8 cellular contexts compared by ENCODE assay signal in the genomic region with DNA sequence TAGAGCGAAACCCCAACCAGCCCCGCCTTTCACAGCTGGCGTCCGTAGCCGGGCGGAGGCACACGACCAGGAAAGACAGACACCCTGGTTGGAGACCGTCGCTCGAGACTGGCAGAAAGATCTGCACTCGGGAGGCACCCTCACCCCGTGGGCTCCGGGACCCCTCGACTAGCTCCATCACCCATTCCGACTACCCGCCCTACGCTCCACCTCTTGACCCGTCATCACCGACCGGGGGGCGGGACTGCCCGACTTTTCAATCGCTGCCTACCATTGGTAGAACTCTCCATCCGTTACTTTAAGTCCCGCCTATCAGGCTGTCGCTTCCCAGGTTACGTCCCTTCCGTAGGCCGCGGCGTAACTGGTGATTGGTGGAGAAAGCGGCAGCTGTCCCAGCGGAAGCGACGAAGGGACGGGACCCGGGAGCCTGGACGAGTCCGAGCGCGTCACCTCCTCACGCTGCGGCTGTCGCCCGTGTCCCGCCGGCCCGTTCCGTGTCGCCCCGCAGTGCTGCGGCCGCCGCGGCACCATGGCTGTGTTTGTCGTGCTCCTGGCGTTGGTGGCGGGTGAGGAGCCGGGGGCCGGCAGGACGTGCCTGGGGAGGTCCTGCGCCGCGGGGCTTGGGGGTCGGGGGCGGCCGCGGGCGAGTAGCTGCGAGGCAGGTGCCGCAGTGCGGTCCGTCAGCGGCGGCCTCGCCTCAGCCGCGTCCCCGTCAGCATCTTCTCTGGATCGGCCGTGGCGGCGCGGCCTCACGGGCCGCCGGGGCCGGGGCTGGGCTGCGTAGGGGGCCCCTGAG. TPM values are rescaled to one million over a fixed set of nuclear protein-coding genes. Genes with fewer than 3 reads are reported as not detected.
DNase-seq lines count a peak whose midpoint lies in the region; ATAC-seq and TF ChIP-seq lines count a peak whose summit lies in the region.

A gene with protein sequence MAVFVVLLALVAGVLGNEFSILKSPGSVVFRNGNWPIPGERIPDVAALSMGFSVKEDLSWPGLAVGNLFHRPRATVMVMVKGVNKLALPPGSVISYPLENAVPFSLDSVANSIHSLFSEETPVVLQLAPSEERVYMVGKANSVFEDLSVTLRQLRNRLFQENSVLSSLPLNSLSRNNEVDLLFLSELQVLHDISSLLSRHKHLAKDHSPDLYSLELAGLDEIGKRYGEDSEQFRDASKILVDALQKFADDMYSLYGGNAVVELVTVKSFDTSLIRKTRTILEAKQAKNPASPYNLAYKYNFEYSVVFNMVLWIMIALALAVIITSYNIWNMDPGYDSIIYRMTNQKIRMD (plus strand): TSS at position 434 of the 796 bp plus-strand sequence. CDS start 96 bp downstream, at position 530.

- H3K4me3 Mint-ChIP-seq in activated CD4-positive, alpha-beta T cell treated with anti-CD3 and anti-CD28 coated beads for 36 hours: peak within 1 kb of the TSS; percentile 77

- ATAC-seq in HG03439 (IDR thresholded peaks at IDR 0.05; ENCODE audit: unreplicated experiment): peak; percentile 97
- peak; percentile 98 for ATAC-seq in activated CD4-positive, alpha-beta T cell treated with anti-CD3 and anti-CD28 coated beads for 36 hours

- H3K27me3 ChIP-seq in kidney epithelial cell (ENCODE audit: control insufficient read depth, insufficient read depth, low read length): no peaks in the 10 kb centered on the region

- H3K4me3 ChIP-seq in choroid plexus epithelial cell (ENCODE audit: low read depth, low read length): peak within 1 kb of the TSS; percentile 83
- peak within 1 kb of the TSS; percentile 67 for H3K4me3 ChIP-seq in kidney epithelial cell (ENCODE audit: low read depth, low read length)

- peaks cover 29% of the 10 kb centered on the region for H3K4me1 Mint-ChIP-seq in activated CD4-positive, alpha-beta T cell treated with anti-CD3 and anti-CD28 coated beads for 36 hours

- DNase-seq in AML-193 (lab: John Stamatoyannopoulos, UW) (peak; percentile 81 to 83), NCI-H510A treated with DMSO at 0.1 percent for 48 hours (lab: John Stamatoyannopoulos, UW) (peak; percentile 91), choroid plexus epithelial cell (ENCODE audit: low read depth) (peak; percentile 94), kidney epithelial cell (ENCODE audit: low read depth) (peak; percentile 70)
- peak; percentile 94 for DNase-seq in activated CD4-positive, alpha-beta T cell treated with anti-CD3 and anti-CD28 coated beads for 36 hours
- peak; percentile 85 to 87 for DNase-seq in stimulated activated CD4-positive, alpha-beta T cell treated with anti-CD3 and anti-CD28 coated beads, Interleukin-15, amount 100 ng/mL, for 48 hours (ENCODE audit: low read depth in 2 of 2)

- intact Hi-C loops in activated CD4-positive, alpha-beta T cell treated with anti-CD3 and anti-CD28 coated beads for 36 hours (cut with DNase I, micrococcal nuclease): loop anchor here (1.0 to 10.0 kb wide), 10 partner anchors 9 to 1776 kb away; a partner anchor contains a TSS

- CTCF ChIA-PET in activated CD4-positive, alpha-beta T cell treated with anti-CD3 and anti-CD28 coated beads for 36 hours (lab: Charles Lee): interaction anchor here (0.6 to 1.8 kb wide), 4 partner anchors 9 to 37 kb away, joined by 3 to 6 read pairs (median 3); no protein-coding TSS in a partner anchor

- H3K36me3 Mint-ChIP-seq in activated CD4-positive, alpha-beta T cell treated with anti-CD3 and anti-CD28 coated beads for 36 hours (ENCODE audit: low read depth): no peaks in the 10 kb centered on the region

- no peaks in the 10 kb centered on the region for H3K9me3 Mint-ChIP-seq in activated CD4-positive, alpha-beta T cell treated with anti-CD3 and anti-CD28 coated beads for 36 hours (ENCODE audit: low read depth)

- POLR2A ChIA-PET in activated CD4-positive, alpha-beta T cell treated with anti-CD3 and anti-CD28 coated beads for 36 hours (lab: Charles Lee): interaction anchor here (0.6 to 2.0 kb wide), 2 partner anchors 9 to 471 kb away, joined by 3 to 11 read pairs; no protein-coding TSS in a partner anchor

- TF ChIP-seq CTCF in choroid plexus epithelial cell (conservative IDR thresholded peaks at IDR 0.05; ENCODE audit: low read depth, low read length) (no peak), kidney epithelial cell (IDR thresholded peaks at IDR 0.05; ENCODE audit: insufficient read depth, low read length, poor library complexity, severe bottlenecking) (no peak)

- H3K27me3 Mint-ChIP-seq in activated CD4-positive, alpha-beta T cell treated with anti-CD3 and anti-CD28 coated beads for 36 hours: no peaks in the 10 kb centered on the region

- peak; percentile 77 for TF ChIP-seq POLR2A in GM19193 (IDR thresholded peaks at IDR 0.05; ENCODE audit: extremely low read depth, insufficient read depth, insufficient read length)

- H3K36me3 ChIP-seq in kidney epithelial cell (ENCODE audit: control insufficient read depth, insufficient read depth, low read length): no peaks in the 10 kb centered on the region

- peak within 1 kb of the TSS; percentile 86 for H3K27ac Mint-ChIP-seq in activated CD4-positive, alpha-beta T cell treated with anti-CD3 and anti-CD28 coated beads for 36 hours

RNA-seq across cellular contexts. Expression of the gene that starts here (rescaled TPM):
- total RNA-seq in activated CD4-positive, alpha-beta T cell treated with anti-CD3 and anti-CD28 coated beads for 36 hours: 10 to 100 TPM; 39.9 to 52.2 TPM
- total RNA-seq in kidney epithelial cell: 88.9 and 101 TPM in 2 replicates

Comparison
In these comparisons a context has a peak if more than half of its experiments do, and no peak if none do; other contexts are left out.
1. Peak in every context shown above with its lines: DNase-seq, ATAC-seq and H3K4me3 ChIP-seq.